Comparison of ENCODE assay signal across 1 cellular context in the genomic region with DNA sequence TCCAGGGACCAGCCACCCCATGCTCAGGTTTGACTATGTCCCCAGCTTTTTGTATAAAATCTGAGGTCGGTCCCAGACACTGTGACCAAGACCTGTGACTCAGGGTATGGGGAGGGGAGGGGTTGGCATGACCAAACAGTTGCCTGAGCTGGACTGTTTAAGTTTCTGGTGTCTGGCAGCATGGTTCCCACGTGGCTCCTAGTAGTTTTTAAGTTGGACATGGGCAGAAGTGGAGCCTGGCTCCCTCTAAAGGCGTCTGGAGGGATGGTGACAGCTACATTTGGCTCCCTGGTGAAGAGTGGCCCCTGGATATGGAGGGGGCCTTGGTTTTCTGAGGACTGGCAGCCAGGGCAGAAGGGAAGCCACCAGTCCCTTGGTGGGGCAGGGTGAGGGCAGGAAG.
A peak's percentile ranks its signal among the peaks of the same experiment; 100 is the strongest.
TF ChIP-seq lines count a peak whose summit lies in the region.

No MANE protein-coding gene starts in this region.

TF ChIP-seq in A549, 52 proteins besides CTCF, POLR2A, EP300 and RAD21:
- TF ChIP-seq CBX2 (IDR thresholded peaks at IDR 0.05; ENCODE audit: borderline replicate concordance, low read depth) (no peak), MYC (IDR thresholded peaks at IDR 0.05; ENCODE audit: borderline replicate concordance, low read length) (peak; percentile 40; the same call in 1 of the 2 replicates)
- TF ChIP-seq, protein P1, sequence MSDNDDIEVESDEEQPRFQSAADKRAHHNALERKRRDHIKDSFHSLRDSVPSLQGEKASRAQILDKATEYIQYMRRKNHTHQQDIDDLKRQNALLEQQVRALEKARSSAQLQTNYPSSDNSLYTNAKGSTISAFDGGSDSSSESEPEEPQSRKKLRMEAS (IDR thresholded peaks at IDR 0.05) = peak; percentile 58; the same call in 1 of the 2 replicates
TF ChIP-seq in A549: peak in this region for 2.
